ENCODE assay signal across 8 cellular contexts in the genomic region with DNA sequence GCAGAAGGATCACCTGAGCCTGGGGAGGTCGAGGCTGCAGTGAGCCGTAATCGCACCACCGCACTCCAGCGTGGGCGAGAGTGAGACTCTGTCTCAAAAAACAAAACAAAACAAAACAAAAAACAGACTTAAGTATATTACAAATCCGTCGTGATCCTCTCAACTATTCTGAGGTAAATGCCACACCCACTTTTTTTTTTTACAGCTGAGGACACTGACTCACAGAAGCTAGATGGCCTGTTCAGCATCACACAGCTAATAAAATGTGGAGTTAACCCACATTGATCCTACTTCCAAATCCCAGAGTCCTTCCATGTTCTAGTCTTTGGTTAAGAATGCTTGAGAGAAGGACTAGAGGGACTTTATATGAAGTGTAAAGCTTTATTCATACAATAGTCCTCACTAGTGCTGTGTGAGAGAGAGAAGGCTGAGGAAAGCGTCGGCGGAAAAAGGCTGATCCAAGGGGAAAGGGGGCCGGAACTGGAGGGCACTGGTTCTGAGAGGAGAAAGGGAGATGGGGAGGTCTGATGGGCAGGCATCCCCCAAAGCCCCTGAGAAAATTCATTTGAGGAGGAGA. TPM values are rescaled to one million over a fixed set of nuclear protein-coding genes. Genes with fewer than 3 reads are reported as not detected.
DNase-seq lines count a peak whose midpoint lies in the region; TF ChIP-seq lines count a peak whose summit lies in the region.

No MANE protein-coding gene starts in this region.

- peak overlapping the region; percentile 65 for H3K27ac ChIP-seq in subcutaneous abdominal adipose tissue (ENCODE audit: low read depth, low read length)

- no peaks in the 10 kb centered on the region for H3K27me3 Mint-ChIP-seq in activated CD4-positive, alpha-beta memory T cell treated with anti-CD3 and anti-CD28 coated beads, Interleukin-2, amount 10 ng/mL, durations not matched to agents 7 days and 5 days

- H3K36me3 Mint-ChIP-seq in activated CD4-positive, alpha-beta memory T cell treated with anti-CD3 and anti-CD28 coated beads, Interleukin-2, amount 10 ng/mL, durations not matched to agents 7 days and 5 days (ENCODE audit: low read depth): peaks cover 11% of the 10 kb centered on the region

- no peaks in the 10 kb centered on the region for H3K9me3 Mint-ChIP-seq in activated CD4-positive, alpha-beta memory T cell treated with anti-CD3 and anti-CD28 coated beads, Interleukin-2, amount 10 ng/mL, durations not matched to agents 7 days and 5 days

- in situ Hi-C loops in HAP-1 (cut with MboI; ENCODE audit: low sequenced_read_pairs): loop anchor here (25.0 kb wide), 1 partner anchor 384 kb away; a partner anchor contains a TSS

- peak overlapping the region; percentile 74 to 94 (median 86) for H3K9ac ChIP-seq in subcutaneous abdominal adipose tissue (ENCODE audit: low read length in 5 of 5)

- CTCF ChIA-PET in activated CD4-positive, alpha-beta memory T cell treated with anti-CD3 and anti-CD28 coated beads, Interleukin-2, amount 10 ng/mL, durations not matched to agents 7 days and 5 days (lab: Charles Lee): interaction anchor here (0.7 to 5.5 kb wide), 8 partner anchors 12 to 205 kb away, joined by 3 to 47 read pairs (median 4); a partner anchor contains a TSS

- H3K4me1 ChIP-seq in HAP-1 (no peaks in the 10 kb centered on the region; the same call in 1 of the 2 replicates), subcutaneous abdominal adipose tissue (ENCODE audit: control insufficient read depth in 5 of 5, insufficient read depth in 5 of 5, low read length in 5 of 5) (peaks cover 6 to 22% (median 19%) of the 10 kb centered on the region in 5 donors)

- H3K4me3 Mint-ChIP-seq in activated CD4-positive, alpha-beta memory T cell treated with anti-CD3 and anti-CD28 coated beads, Interleukin-2, amount 10 ng/mL, durations not matched to agents 7 days and 5 days: peak overlapping the region; percentile 97

- no peak for TF ChIP-seq CTCF in AG09309 (IDR thresholded peaks at IDR 0.05; ENCODE audit: control insufficient read depth, insufficient read depth, low read depth, low read length, missing control alignments)

- H3K36me3 ChIP-seq in HAP-1 (replicated peaks) (peaks cover 23% of the 10 kb centered on the region), subcutaneous abdominal adipose tissue (ENCODE audit: control insufficient read depth in 5 of 5, insufficient read depth in 5 of 5, low read length in 5 of 5) (peaks cover 3 to 29% (median 24%) of the 10 kb centered on the region in 5 donors)

- intact Hi-C loops in posterior cingulate gyrus (cut with DNase I): loop anchor here (1.0 to 5.0 kb wide), 2 partner anchors 12 to 41 kb away; a partner anchor contains a TSS

- POLR2A ChIA-PET in activated CD4-positive, alpha-beta memory T cell treated with anti-CD3 and anti-CD28 coated beads, Interleukin-2, amount 10 ng/mL, durations not matched to agents 7 days and 5 days (lab: Charles Lee): interaction anchor here (0.9 to 4.4 kb wide), 8 partner anchors 11 to 274 kb away, joined by 3 to 76 read pairs (median 6); a partner anchor contains a TSS

- H3K27ac Mint-ChIP-seq in activated CD4-positive, alpha-beta memory T cell treated with anti-CD3 and anti-CD28 coated beads, Interleukin-2, amount 10 ng/mL, durations not matched to agents 7 days and 5 days: peak overlapping the region; percentile 88

- H3K9me3 ChIP-seq in HAP-1 (no peaks in the 10 kb centered on the region), iPS-18c (ENCODE audit: control insufficient read depth, insufficient read depth, low read length) (no peaks in the 10 kb centered on the region), subcutaneous abdominal adipose tissue (ENCODE audit: control insufficient read depth in 5 of 5, low read length in 5 of 5) (no peaks in the 10 kb centered on the region)

- DNase-seq in AG09309 (ENCODE audit: low read depth): no peak
- no peak for DNase-seq in HAP-1 (ENCODE audit: low spot score in 2 of 2)
- no peak for DNase-seq in activated CD4-positive, alpha-beta memory T cell treated with anti-CD3 and anti-CD28 coated beads, Interleukin-2, amount 10 ng/mL, durations not matched to agents 7 days and 5 days
- no peak for DNase-seq in posterior cingulate gyrus
- no peak for DNase-seq in NCI-H1105 treated with DMSO at 0.1 percent for 48 hours (lab: John Stamatoyannopoulos, UW)
- DNase-seq in SHP77 (lab: John Stamatoyannopoulos, UW): no peak

- H3K27me3 ChIP-seq in HAP-1 (ENCODE audit: low read depth) (no peaks in the 10 kb centered on the region), subcutaneous abdominal adipose tissue (ENCODE audit: control insufficient read depth in 5 of 5, insufficient read depth in 4 of 5, low read length in 5 of 5) (no peaks in the 10 kb centered on the region)

- peaks cover 27% of the 10 kb centered on the region for H3K4me1 Mint-ChIP-seq in activated CD4-positive, alpha-beta memory T cell treated with anti-CD3 and anti-CD28 coated beads, Interleukin-2, amount 10 ng/mL, durations not matched to agents 7 days and 5 days

- H3K4me3 ChIP-seq in AG09309 (ENCODE audit: control insufficient read depth, low read depth, low read length) (peak overlapping the region; percentile 72), HAP-1 (peak overlapping the region; percentile 94), iPS-18c (ENCODE audit: insufficient read depth, low read depth, low read length) (peak overlapping the region; percentile 86), subcutaneous abdominal adipose tissue (ENCODE audit: low read depth in 1 of 5, low read length in 5 of 5) (peak overlapping the region; percentile 82 to 98 (median 96))

RNA-seq across cellular contexts. Expression of a gene that starts 0.6 kb away (rescaled TPM):
- 10 to 100 TPM; 15.1 to 21.9 TPM for total RNA-seq in activated CD4-positive, alpha-beta memory T cell treated with anti-CD3 and anti-CD28 coated beads, Interleukin-2, amount 10 ng/mL, durations not matched to agents 7 days and 5 days

RNA-seq across cellular contexts. Expression of a gene that starts 0.7 kb away (rescaled TPM):
- 10 to 100 TPM; 17.6 to 17.9 TPM for total RNA-seq in activated CD4-positive, alpha-beta memory T cell treated with anti-CD3 and anti-CD28 coated beads, Interleukin-2, amount 10 ng/mL, durations not matched to agents 7 days and 5 days

RNA-seq across cellular contexts. Expression of a gene that starts 11.7 kb away (rescaled TPM):
- 10 to 100 TPM; 35.0 to 39.8 TPM for total RNA-seq in activated CD4-positive, alpha-beta memory T cell treated with anti-CD3 and anti-CD28 coated beads, Interleukin-2, amount 10 ng/mL, durations not matched to agents 7 days and 5 days

RNA-seq across cellular contexts. Expression of a gene that starts 11.7 kb away (rescaled TPM):
- total RNA-seq in activated CD4-positive, alpha-beta memory T cell treated with anti-CD3 and anti-CD28 coated beads, Interleukin-2, amount 10 ng/mL, durations not matched to agents 7 days and 5 days: 10 to 100 TPM; 41.4 to 41.8 TPM

RNA-seq across cellular contexts. Expression of a gene that starts 39.5 kb away (rescaled TPM):
- 10 to 100 TPM; 27.6 to 29.2 TPM for total RNA-seq in activated CD4-positive, alpha-beta memory T cell treated with anti-CD3 and anti-CD28 coated beads, Interleukin-2, amount 10 ng/mL, durations not matched to agents 7 days and 5 days
